Comparison of ENCODE assay signal across 19 cellular contexts in genomic region chr7:12777257-12777656, GRCh38.
A peak's percentile ranks its signal among the peaks of the same experiment; 100 is the strongest.
DNase-seq lines count a peak whose midpoint lies in the region; ATAC-seq, FAIRE-seq and TF ChIP-seq lines count a peak whose summit lies in the region.
"Had no signal": no experiment of that assay in that cellular context is flagged by ENCODE, and none has a peak within 500 bp of the region (broad histone marks: within the 10 kb centered on the region; RNA-seq: fewer than 3 reads in every experiment).

No MANE protein-coding gene starts in this region.

- ATAC-seq in A549 (no peak), GM23338 (no peak), IMR-90 (ENCODE audit: low read depth) (no peak), K562 (peak; percentile 46; the same call in 2 of the 3 replicates), HG03457 (IDR thresholded peaks at IDR 0.05; ENCODE audit: unreplicated experiment) (no peak)
- ATAC-seq: GM12878 had no signal

- no peak overlapping the region for H2AK9ac ChIP-seq in IMR-90 (replicated peaks; ENCODE audit: low read depth, low read length, poor library complexity)

- peaks cover 3% of the 10 kb centered on the region; the same call in 1 of the 3 replicates for H3K9me3 ChIP-seq in A549
- no peaks in the 10 kb centered on the region for H3K9me3 ChIP-seq in IMR-90 (ENCODE audit: control insufficient read depth, insufficient read depth, low read length)
- peaks cover 4% of the 10 kb centered on the region; the same call in 1 of the 2 replicates for H3K9me3 ChIP-seq in K562 (replicated peaks; ENCODE audit: control insufficient read depth, insufficient read depth, low read depth, low read length)
- no peaks in the 10 kb centered on the region for H3K9me3 ChIP-seq in testis
- no peaks in the 10 kb centered on the region for H3K9me3 ChIP-seq in colonic mucosa

- peaks cover 10% of the 10 kb centered on the region; the same call in 2 of the 3 replicates for H3K9me3 Mint-ChIP-seq in GM23338

- peaks cover 2% of the 10 kb centered on the region for H3K4me1 Mint-ChIP-seq in GM23338
- H3K4me1 Mint-ChIP-seq: CD4-positive, alpha-beta memory T cell had no signal

- H3K27me3 Mint-ChIP-seq in GM23338 (ENCODE audit: insufficient read depth, low read depth, poor library complexity) = no peaks in the 10 kb centered on the region

- no TSS peak for BruUV-seq in IMR-90 (replicated peaks; lab: Mats Ljungman, UMichigan)
- no TSS peak for BruUV-seq in K562 (replicated peaks; lab: Mats Ljungman, UMichigan)

- intact Hi-C loops in IMR-90 (cut with micrococcal nuclease) = no loop called here
- intact Hi-C loops in K562 (cut with micrococcal nuclease) = no loop called here
- intact Hi-C loops in testis (cut with DNase I; ENCODE audit: low total_unique reads) = no loop called here
- intact Hi-C loops in colonic mucosa (cut with DNase I) = no loop called here

- H3K36me3 ChIP-seq in GM23338 (ENCODE audit: insufficient read depth) (no peaks in the 10 kb centered on the region), IMR-90 (ENCODE audit: control insufficient read depth, insufficient read depth, low read length) (no peaks in the 10 kb centered on the region), K562 (ENCODE audit: control insufficient read depth, insufficient read depth, low read length) (no peaks in the 10 kb centered on the region), testis (ENCODE audit: low read depth, missing control alignments) (no peaks in the 10 kb centered on the region), colonic mucosa (no peaks in the 10 kb centered on the region)

- H3K79me2 ChIP-seq in GM23338 (replicated peaks; ENCODE audit: insufficient read depth) = no peaks in the 10 kb centered on the region
- no peaks in the 10 kb centered on the region for H3K79me2 ChIP-seq in K562 (ENCODE audit: control insufficient read depth, insufficient read depth, low read length)

- no peak for FAIRE-seq in A549 (lab: Jason Lieb, UNC)
- FAIRE-seq in K562 (lab: Jason Lieb, UNC) = no peak
- no peak for FAIRE-seq in frontal cortex (lab: Jason Lieb, UNC)
- FAIRE-seq: GM12878 had no signal

- CTCF ChIA-PET in A549 (lab: Yijun Ruan, JAX) (interaction anchor here (1.8 kb wide), 1 partner anchor 90 kb away, joined by 6 read pairs; the partner anchor contains the start of gene ARL4A), IMR-90 (lab: Yijun Ruan, JAX) (no interaction called here), K562 (lab: Yijun Ruan, JAX; ENCODE audit: low intra/inter-chr PET ratio) (no interaction called here)

- no peak overlapping the region for H3K27ac Mint-ChIP-seq in GM23338
- H3K27ac Mint-ChIP-seq: CD4-positive, alpha-beta memory T cell had no signal

- H3K56ac ChIP-seq in IMR-90 (ENCODE audit: extremely low read depth, insufficient read depth, low read length) = no peak overlapping the region

- H3K27me3 ChIP-seq in GM23338 (ENCODE audit: insufficient read depth) (no peaks in the 10 kb centered on the region), IMR-90 (ENCODE audit: control insufficient read depth, insufficient read depth, low read length) (no peaks in the 10 kb centered on the region), K562 (ENCODE audit: control insufficient read depth in 2 of 2, insufficient read depth in 2 of 2, low read length in 2 of 2) (no peaks in the 10 kb centered on the region), testis (no peaks in the 10 kb centered on the region), colonic mucosa (no peaks in the 10 kb centered on the region)

- H4K91ac ChIP-seq in IMR-90 (ENCODE audit: insufficient read depth, low read depth, low read length) = no peak overlapping the region

- no peak overlapping the region for H2AK5ac ChIP-seq in IMR-90 (ENCODE audit: low read depth, low read length)

- H2BK120ac ChIP-seq in IMR-90 (ENCODE audit: low read depth, low read length) = no peak overlapping the region

- H2BK15ac ChIP-seq in IMR-90 (ENCODE audit: low read depth, low read length) = no peak overlapping the region

- no peak overlapping the region for H2BK20ac ChIP-seq in IMR-90 (ENCODE audit: low read depth, low read length)

- 0 out of 2 replicates have a peak, but pooled peaks cover 6% of the 10 kb centered on the region for H3K9me2 ChIP-seq in GM23338 (ENCODE audit: insufficient read depth)

- H3K4me2 ChIP-seq in A549 = no peak overlapping the region
- no peak overlapping the region for H3K4me2 ChIP-seq in GM23338
- H3K4me2 ChIP-seq in IMR-90 (ENCODE audit: low read depth, low read length) = no peak overlapping the region
- H3K4me2 ChIP-seq in K562 (ENCODE audit: insufficient read depth, low read length) = no peak overlapping the region

- no peak overlapping the region for H4K5ac ChIP-seq in IMR-90 (ENCODE audit: low read depth, low read length)

- H3K4me3 ChIP-seq in A549 (no peak overlapping the region), GM23338 (no peak overlapping the region), IMR-90 (ENCODE audit: insufficient read depth, low read depth, low read length) (no peak overlapping the region), K562 (no peak overlapping the region), testis (no peak overlapping the region), colonic mucosa (no peak overlapping the region)
- H3K4me3 ChIP-seq: GM12878 had no signal

- H2BK5ac ChIP-seq in IMR-90 (ENCODE audit: low read depth, low read length, poor library complexity, severe bottlenecking) = no peak overlapping the region

- no peak for TF ChIP-seq POLR2A in A549 (IDR thresholded peaks at IDR 0.05; ENCODE audit: low read length)
- TF ChIP-seq POLR2A in IMR-90 (IDR thresholded peaks at IDR 0.05; ENCODE audit: low read depth, low read length) = no peak
- TF ChIP-seq POLR2A in K562 (conservative IDR thresholded peaks at IDR 0.05) = no peak
- TF ChIP-seq POLR2A in testis (IDR thresholded peaks at IDR 0.05) = no peak

- H3K79me1 ChIP-seq in IMR-90 (ENCODE audit: low read depth in 1 of 2, low read length in 2 of 2) = no peaks in the 10 kb centered on the region

- H4K20me1 ChIP-seq in GM23338 (replicated peaks; ENCODE audit: insufficient read depth) (no peaks in the 10 kb centered on the region), IMR-90 (ENCODE audit: insufficient read depth, low read length) (no peaks in the 10 kb centered on the region), K562 (replicated peaks; ENCODE audit: control insufficient read depth, insufficient read depth, low read length) (no peaks in the 10 kb centered on the region)

- 77% methylated on average over 2 of the region's 2 CpGs for WGBS in A549 (ENCODE audit: missing lambda C conversion rate)
- no CpG with 5 or more reads among the region's 2 CpGs for WGBS in IMR-90 (ENCODE audit: extremely low coverage in 2 of 2, insufficient read length in 1 of 2), 2 experiments
- WGBS in K562 (ENCODE audit: insufficient coverage, low coverage, missing lambda C conversion rate) = 50% methylated on average over 2 of the region's 2 CpGs
- WGBS in testis, 2 donors = 89 to 93% methylated on average over 2 of the region's 2 CpGs

- H3K23ac ChIP-seq in IMR-90 (ENCODE audit: low read depth, low read length) = no peak overlapping the region

- H3K27ac ChIP-seq in A549 = peak overlapping the region in 1 of 2 experiments; percentile 10; a peak in 1 of 6 replicates
- no peak overlapping the region for H3K27ac ChIP-seq in GM23338 (ENCODE audit: low read depth)
- H3K27ac ChIP-seq in IMR-90 (ENCODE audit: insufficient read depth, low read length) = no peak overlapping the region
- H3K27ac ChIP-seq in K562 (ENCODE audit: extremely low read depth, low read depth, low read length) = no peak overlapping the region
- no peak overlapping the region for H3K27ac ChIP-seq in testis
- H3K27ac ChIP-seq in colonic mucosa = no peak overlapping the region

- H3K4me3 Mint-ChIP-seq in GM23338 = no peak overlapping the region
- H3K4me3 Mint-ChIP-seq: CD4-positive, alpha-beta memory T cell had no signal

- TF ChIP-seq EP300 in A549 (IDR thresholded peaks at IDR 0.05) = no peak
- no peak for TF ChIP-seq EP300 in K562 (IDR thresholded peaks at IDR 0.05; ENCODE audit: low read length)

- H3K4me1 ChIP-seq in A549 (0 out of 3 replicates have a peak, but pooled peaks cover 4% of the 10 kb centered on the region), GM23338 (ENCODE audit: insufficient read depth) (peaks cover under 1% of the 10 kb centered on the region; the same call in 1 of the 2 replicates), IMR-90 (ENCODE audit: control insufficient read depth, insufficient read depth, low read length) (no peaks in the 10 kb centered on the region), K562 (replicated peaks in 1 of 2; ENCODE audit: control insufficient read depth in 2 of 2, insufficient read depth in 2 of 2, low read length in 2 of 2) (peaks cover 0 to 3% of the 10 kb centered on the region in 2 experiments; a peak in 1 of 5 replicates), testis (no peaks in the 10 kb centered on the region), colonic mucosa (no peaks in the 10 kb centered on the region)

- H2AFZ ChIP-seq in GM23338 = 0 out of 2 replicates have a peak overlapping the region, but pooled peaks have one; percentile 43
- H2AFZ ChIP-seq in IMR-90 (replicated peaks; ENCODE audit: low read length, poor library complexity) = no peak overlapping the region
- H2AFZ ChIP-seq in K562 (ENCODE audit: low read depth, low read length) = no peak overlapping the region

- DNase-seq in A549 (ENCODE audit: low read depth in 1 of 2, low spot score in 1 of 2) (no peak), GM23338 (ENCODE audit: low spot score) (no peak), IMR-90 (no peak), K562 (ENCODE audit: extremely low read depth in 1 of 4, low spot score in 3 of 4) (peak in 1 of 4 experiments; percentile 27), frontal cortex (ENCODE audit: low spot score in 2 of 2) (no peak), testis (no peak), colonic mucosa (no peak)
- DNase-seq: 8988T; C1 segment of cervical spinal cord; CD4-positive, alpha-beta memory T cell; COR-L47; DMS153; DND-41; GDM1; GOT3; H7; HCEC 1CT had no signal

- H3K9me1 ChIP-seq in IMR-90 (ENCODE audit: insufficient read depth, low read length) (no peaks in the 10 kb centered on the region), K562 (ENCODE audit: control insufficient read depth, insufficient read depth, low read length) (no peaks in the 10 kb centered on the region)

- TF ChIP-seq CTCF in A549 (IDR thresholded peaks at IDR 0.05) = no peak
- no peak for TF ChIP-seq CTCF in GM23338 (conservative IDR thresholded peaks at IDR 0.05; ENCODE audit: low read depth in 2 of 2)
- no peak for TF ChIP-seq CTCF in IMR-90 (conservative IDR thresholded peaks at IDR 0.05; ENCODE audit: low read depth, low read length)
- TF ChIP-seq CTCF in K562 (IDR thresholded peaks at IDR 0.05 in 2 of 3, conservative IDR thresholded peaks at IDR 0.05 in 1 of 3; ENCODE audit: insufficient read depth in 2 of 3, low read depth in 1 of 3, low read length in 3 of 3) = no peak
- no peak for TF ChIP-seq CTCF in testis (IDR thresholded peaks at IDR 0.05)
- TF ChIP-seq CTCF in colonic mucosa (IDR thresholded peaks at IDR 0.05) = no peak

- POLR2A ChIA-PET in A549 (lab: Yijun Ruan, JAX) = no interaction called here
- POLR2A ChIA-PET in IMR-90 (lab: Charles Lee; ENCODE audit: unreplicated experiment) = no interaction called here
- POLR2A ChIA-PET in K562 (lab: Yijun Ruan, JAX) = no interaction called here

- in situ Hi-C loops in IMR-90 (cut with MboI; ENCODE audit: low sequenced_read_pairs) (no loop called here), K562 (cut with MboI) (no loop called here)

- no peak overlapping the region for H4K8ac ChIP-seq in IMR-90 (ENCODE audit: low read depth in 2 of 2, low read length in 2 of 2)

- no peak for TF ChIP-seq RAD21 in A549 (conservative IDR thresholded peaks at IDR 0.05 in 1 of 2, IDR thresholded peaks at IDR 0.05 in 1 of 2)
- TF ChIP-seq RAD21 in IMR-90 (IDR thresholded peaks at IDR 0.05; ENCODE audit: low read length) = no peak
- no peak for TF ChIP-seq RAD21 in K562 (CRISPR knock-in tag; conservative IDR thresholded peaks at IDR 0.05 in 1 of 2, IDR thresholded peaks at IDR 0.05 in 1 of 2)

- no peak overlapping the region for H3K4ac ChIP-seq in IMR-90 (ENCODE audit: low read depth, low read length)

- no peaks in the 10 kb centered on the region for H3F3A ChIP-seq in GM23338 (replicated peaks; ENCODE audit: low read depth)

- peaks cover 12% of the 10 kb centered on the region; the same call in 2 of the 3 replicates for H3K36me3 Mint-ChIP-seq in GM23338 (ENCODE audit: low read depth)

- H3K18ac ChIP-seq in IMR-90 (ENCODE audit: low read depth, low read length) = no peak overlapping the region

- H3K9ac ChIP-seq in IMR-90 (ENCODE audit: low read depth, low read length) = no peak overlapping the region
- no peak overlapping the region for H3K9ac ChIP-seq in K562 (ENCODE audit: insufficient read depth in 1 of 2, low read depth in 2 of 2, low read length in 2 of 2)
- H3K9ac ChIP-seq in colonic mucosa (ENCODE audit: low read depth in 2 of 2, low read length in 2 of 2) = no peak overlapping the region

- dilution Hi-C loops in IMR-90 (cut with HindIII; ENCODE audit: low sequenced_read_pairs, unreplicated experiment) = no loop called here

- H3K14ac ChIP-seq in IMR-90 (replicated peaks; ENCODE audit: low read depth, low read length) = no peak overlapping the region

Comparison
In these comparisons a context has a peak if more than half of its experiments do, and no peak if none do; other contexts are left out.
1. Of the 35 proteins assayed by ChIP-seq in both K562 and A549: peak only in K562: none; only in A549: none; in both: MAFK; in neither: 34.